19 cellular contexts compared by ENCODE assay signal in the genomic region with DNA sequence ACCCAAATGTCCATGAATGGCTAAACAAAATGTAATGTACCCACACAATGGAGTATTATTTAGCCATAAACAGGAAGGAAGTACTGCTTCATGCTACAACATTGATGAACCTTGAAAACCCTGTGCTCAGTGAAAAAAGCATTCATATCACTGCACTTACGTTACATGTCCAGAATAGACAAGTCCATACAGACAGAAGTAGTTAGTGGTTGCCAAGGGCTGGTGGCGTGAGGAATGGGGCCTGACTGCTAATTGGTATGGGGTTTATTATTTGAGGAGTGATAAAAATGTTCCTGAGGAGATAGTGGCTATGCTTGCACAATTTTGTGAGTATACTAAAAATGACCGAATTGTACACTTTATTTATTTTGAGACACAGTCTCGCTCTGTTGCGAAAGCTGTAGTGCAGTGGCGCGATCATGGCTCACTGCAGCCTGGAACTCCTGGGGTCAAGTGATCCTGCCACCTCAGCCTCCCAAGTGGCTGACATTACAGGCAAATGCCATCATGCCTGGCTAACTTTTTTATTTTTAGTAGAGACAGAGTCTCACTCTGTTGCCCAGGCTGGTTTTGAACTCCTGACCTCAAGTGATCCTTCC. TPM values are rescaled to one million over a fixed set of nuclear protein-coding genes. Genes with fewer than 3 reads are reported as not detected.
"Had no signal": no experiment of that assay in that cellular context is flagged by ENCODE, and none has a peak within 500 bp of the region (broad histone marks: within the 10 kb centered on the region; RNA-seq: fewer than 3 reads in every experiment).

No MANE protein-coding gene starts in this region.

- DNase-seq: activated CD4-positive, alpha-beta T cell treated with anti-CD3 and anti-CD28 coated beads for 1 hour; activated CD4-positive, alpha-beta T cell treated with anti-CD3 and anti-CD28 coated beads, Interleukin-2, amount 50 U/mL, for 4 hours; activated naive CD4-positive, alpha-beta T cell; activated naive CD8-positive, alpha-beta T cell treated with anti-CD3 and anti-CD28 coated beads, Interleukin-2, amount 10 ng/mL, durations not matched to agents 7 days and 5 days; activated T-cell treated with anti-CD3 and anti-CD28 coated beads for 4 hours; central memory CD4-positive, alpha-beta T cell; colonic mucosa; hypothalamus; kidney glomerular epithelial cell; T1000 had no signal

- ATAC-seq: sciatic nerve had no signal

- H3K36me3 ChIP-seq: colonic mucosa, esophagus muscularis mucosa, prostate gland, suprapubic skin had no signal

- H3K4me1 ChIP-seq: colonic mucosa, esophagus muscularis mucosa, prostate gland, suprapubic skin had no signal

- H3K27me3 ChIP-seq: colonic mucosa, esophagus muscularis mucosa, suprapubic skin had no signal

- H3K4me3 ChIP-seq: colonic mucosa, esophagus muscularis mucosa, prostate gland, suprapubic skin had no signal

- H3K27ac ChIP-seq: colonic mucosa, esophagus muscularis mucosa, prostate gland, suprapubic skin, VCaP had no signal

- H3K9me3 ChIP-seq: colonic mucosa, esophagus muscularis mucosa, prostate gland, suprapubic skin had no signal

RNA-seq across cellular contexts. Expression of a gene that starts 28.0 kb away (rescaled TPM):
- total RNA-seq: activated naive CD8-positive, alpha-beta T cell treated with anti-CD3 and anti-CD28 coated beads, Interleukin-2, amount 10 ng/mL, durations not matched to agents 7 days and 5 days; colonic mucosa; esophagus muscularis mucosa; lower leg skin; mesothelial cell of epicardium; omental fat pad; prostate gland; sciatic nerve; suprapubic skin had no signal
- polyA plus RNA-seq: neural cell had no signal
